Comparison of ENCODE assay signal across 13 cellular contexts in the genomic region with DNA sequence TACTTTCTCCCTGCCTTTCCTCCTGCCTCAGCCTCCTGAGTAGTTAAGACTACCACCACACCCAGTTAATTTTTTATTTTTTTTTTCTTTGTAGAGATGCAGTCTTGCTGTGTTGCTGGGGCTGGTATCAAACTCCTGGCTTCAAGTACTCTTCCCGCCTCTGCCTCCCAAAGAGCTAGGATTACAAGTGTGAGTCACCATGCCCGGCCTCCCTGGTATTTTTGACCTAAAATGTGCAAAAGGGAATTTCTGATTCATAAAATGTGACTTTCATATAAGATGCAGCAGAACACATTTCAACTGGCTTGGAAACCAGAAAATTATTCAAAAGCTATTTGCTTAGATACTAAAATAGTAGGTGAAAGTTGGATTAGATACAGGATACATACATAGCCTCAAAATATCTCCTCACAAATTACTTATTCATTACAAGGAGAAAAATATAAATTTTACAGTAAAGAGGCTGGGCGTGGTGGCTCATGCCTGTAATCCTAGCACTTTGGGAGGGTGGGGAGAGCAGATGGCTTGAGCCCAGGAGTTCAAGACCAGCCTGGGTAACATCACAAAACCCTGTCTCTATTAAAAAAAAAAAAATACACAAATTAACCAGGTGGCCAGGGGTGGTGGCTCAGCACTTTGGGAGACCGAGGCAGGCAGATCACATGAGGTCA. TPM values are rescaled to one million over a fixed set of nuclear protein-coding genes. Genes with fewer than 3 reads are reported as not detected.
A peak's percentile ranks its signal among the peaks of the same experiment; 100 is the strongest.
DNase-seq lines count a peak whose midpoint lies in the region; ATAC-seq, FAIRE-seq and TF ChIP-seq lines count a peak whose summit lies in the region.
"Had no signal": no experiment of that assay in that cellular context is flagged by ENCODE, and none has a peak within 500 bp of the region (broad histone marks: within the 10 kb centered on the region; RNA-seq: fewer than 3 reads in every experiment).

No MANE protein-coding gene starts in this region.

- peaks cover 4% of the 10 kb centered on the region for H3K4me1 Mint-ChIP-seq in activated naive CD8-positive, alpha-beta T cell treated with anti-CD3 and anti-CD28 coated beads for 36 hours

- peak; percentile 20 for DNase-seq in NCI-H146 (lab: John Stamatoyannopoulos, UW)
- DNase-seq in NCI-H146 treated with DMSO at 0.1 percent for 48 hours (lab: John Stamatoyannopoulos, UW; ENCODE audit: unreplicated experiment): no peak
- DNase-seq in activated naive CD8-positive, alpha-beta T cell treated with anti-CD3 and anti-CD28 coated beads for 36 hours: no peak
- DNase-seq in foreskin keratinocyte: peak; percentile 28 to 62
- peak; percentile 31 for DNase-seq in urothelium cell line (ENCODE audit: low spot score)
- no peak for DNase-seq in SIG-M5 (lab: John Stamatoyannopoulos, UW)
- DNase-seq in KG1 (lab: John Stamatoyannopoulos, UW): no peak
- no peak for DNase-seq in stimulated activated CD4-positive, alpha-beta T cell treated with anti-CD3 and anti-CD28 coated beads, Interleukin-12 subunit alpha, Interleukin-12 subunit beta, amount 100 ng/mL, for 4 hours
- DNase-seq: activated CD4-positive, alpha-beta memory T cell treated with anti-CD3 and anti-CD28 coated beads for 36 hours; GDM1; stimulated activated CD4-positive, alpha-beta T cell treated with anti-CD3 and anti-CD28 coated beads, Interleukin-15, amount 100 ng/mL, for 24 hours; substantia nigra had no signal

- H3K27me3 ChIP-seq in foreskin keratinocyte: no peaks in the 10 kb centered on the region

- H3K27me3 Mint-ChIP-seq in activated naive CD8-positive, alpha-beta T cell treated with anti-CD3 and anti-CD28 coated beads for 36 hours: no peaks in the 10 kb centered on the region
- H3K27me3 Mint-ChIP-seq: activated CD4-positive, alpha-beta memory T cell treated with anti-CD3 and anti-CD28 coated beads for 36 hours had no signal

- H3K36me3 Mint-ChIP-seq in activated naive CD8-positive, alpha-beta T cell treated with anti-CD3 and anti-CD28 coated beads for 36 hours: no peaks in the 10 kb centered on the region

- peak overlapping the region; percentile 48 for H3K27ac Mint-ChIP-seq in activated naive CD8-positive, alpha-beta T cell treated with anti-CD3 and anti-CD28 coated beads for 36 hours
- H3K27ac Mint-ChIP-seq: activated CD4-positive, alpha-beta memory T cell treated with anti-CD3 and anti-CD28 coated beads for 36 hours had no signal

- H3K27ac ChIP-seq in foreskin keratinocyte: no peak overlapping the region
- H3K27ac ChIP-seq: 22Rv1 had no signal

- H3K4me3 Mint-ChIP-seq in activated naive CD8-positive, alpha-beta T cell treated with anti-CD3 and anti-CD28 coated beads for 36 hours: no peak overlapping the region
- H3K4me3 Mint-ChIP-seq: activated CD4-positive, alpha-beta memory T cell treated with anti-CD3 and anti-CD28 coated beads for 36 hours had no signal

- no peak for FAIRE-seq in urothelium cell line (lab: Jason Lieb, UNC)

- no peak for ATAC-seq in foreskin keratinocyte

- H3K4me1 ChIP-seq in foreskin keratinocyte: peaks cover 6% of the 10 kb centered on the region

- no peaks in the 10 kb centered on the region for H3K9me3 Mint-ChIP-seq in activated naive CD8-positive, alpha-beta T cell treated with anti-CD3 and anti-CD28 coated beads for 36 hours
- H3K9me3 Mint-ChIP-seq: activated CD4-positive, alpha-beta memory T cell treated with anti-CD3 and anti-CD28 coated beads for 36 hours had no signal

- no peak for TF ChIP-seq CTCF in foreskin keratinocyte (conservative IDR thresholded peaks at IDR 0.05)

RNA-seq across cellular contexts. Expression of a gene that starts 32.0 kb away (rescaled TPM):
- total RNA-seq in activated naive CD8-positive, alpha-beta T cell treated with anti-CD3 and anti-CD28 coated beads for 36 hours: 10 to 100 TPM; 95.2 to 96.7 TPM
- 154 and 174 TPM in 2 replicates for total RNA-seq in foreskin keratinocyte
- polyA plus RNA-seq in foreskin keratinocyte: 97.5 and 98.3 TPM in 2 replicates

Comparison
In these comparisons a context has a peak if more than half of its experiments do, and no peak if none do; other contexts are left out.
1. DNase-seq: peak in NCI-H146 (single experiment), foreskin keratinocyte (2 of 2) and urothelium cell line (single experiment); none in NCI-H146 treated with DMSO at 0.1 percent for 48 hours (single experiment), activated naive CD8-positive, alpha-beta T cell treated with anti-CD3 and anti-CD28 coated beads for 36 hours (single experiment), SIG-M5 (single experiment), KG1 (single experiment) and stimulated activated CD4-positive, alpha-beta T cell treated with anti-CD3 and anti-CD28 coated beads, Interleukin-12 subunit alpha, Interleukin-12 subunit beta, amount 100 ng/mL, for 4 hours (single experiment).